Comparison of ENCODE assay signal across 34 cellular contexts in the genomic region with DNA sequence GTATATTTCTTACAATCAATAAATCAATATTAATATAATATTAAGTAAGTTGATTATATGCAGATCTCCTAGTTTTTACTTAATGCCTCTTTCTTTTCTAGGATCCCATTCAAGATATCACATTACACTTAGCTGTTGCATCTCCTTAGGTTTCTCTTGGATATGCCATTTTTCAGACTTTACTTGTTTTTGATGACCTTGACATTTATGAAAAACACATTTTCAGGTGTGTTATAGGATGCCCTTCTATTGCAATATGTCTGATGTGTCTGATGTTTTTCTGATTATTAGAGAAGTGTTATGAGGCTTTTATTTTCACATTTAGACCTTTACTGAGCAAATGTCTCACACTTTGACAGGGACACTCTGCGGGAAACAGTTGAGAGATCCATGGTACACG.
"Had no signal": no experiment of that assay in that cellular context is flagged by ENCODE, and none has a peak within 500 bp of the region (broad histone marks: within the 10 kb centered on the region; RNA-seq: fewer than 3 reads in every experiment).

No MANE protein-coding gene starts in this region.

- H3K36me3 ChIP-seq: MG63 had no signal

- H3K9me3 ChIP-seq: MG63 had no signal

- H3K4me3 ChIP-seq: MG63 had no signal

- H3K27me3 ChIP-seq: MG63 had no signal

- DNase-seq: Karpas-422, Kasumi-1, MG63, MM.1S, MV-4-11, NCI-H1048, NCI-H1092, NCI-H1092 treated with DMSO at 0.1 percent for 48 hours, NCI-H1105, NCI-H1105 treated with DMSO at 0.1 percent for 48 hours, NCI-H1417, NCI-H1417 treated with DMSO at 0.1 percent for 48 hours, NCI-H1436, NCI-H1436 treated with DMSO at 0.1 percent for 48 hours, NCI-H146, NCI-H1694, NCI-H1694 treated with DMSO at 0.1 percent for 48 hours, NCI-H187, NCI-H187 treated with DMSO at 0.1 percent for 48 hours, NCI-H1930, NCI-H2029, NCI-H2029 treated with DMSO at 0.1 percent for 48 hours, NCI-H2081, NCI-H2081 treated with DMSO at 0.1 percent for 48 hours, NCI-H2107, NCI-H2171, NCI-H2171 treated with DMSO at 0.1 percent for 48 hours, NCI-H2227 treated with DMSO at 0.1 percent for 48 hours, NCI-H226, NCI-H345, NCI-H446, NCI-H446 treated with DMSO at 0.1 percent for 48 hours, NCI-H510A, NCI-H510A treated with DMSO at 0.1 percent for 48 hours had no signal
